Comparison of ENCODE assay signal across 1 cellular context in genomic region chr7:49771427-49772176, GRCh38.
TF ChIP-seq lines count a peak whose summit lies in the region.

No MANE protein-coding gene starts in this region.

TF ChIP-seq in GM12878, 131 proteins besides CTCF, POLR2A, EP300 and RAD21 (continued from another document and continues in another):
- TF ChIP-seq ZNF687 (IDR thresholded peaks at IDR 0.05) (no peak), FOXK2 (IDR thresholded peaks at IDR 0.05) (no peak), ZBED1 (IDR thresholded peaks at IDR 0.05; ENCODE audit: borderline replicate concordance) (no peak), BHLHE40 (IDR thresholded peaks at IDR 0.05; ENCODE audit: borderline replicate concordance in 1 of 2, low read depth in 2 of 2, low read length in 1 of 2) (peak; percentile 12 to 53; a peak in 1 of 4 replicates), WRNIP1 (IDR thresholded peaks at IDR 0.05; ENCODE audit: borderline replicate concordance, low read depth, low read length) (no peak), ZNF24 (IDR thresholded peaks at IDR 0.05) (peak; percentile 75), ZNF384 (IDR thresholded peaks at IDR 0.05; ENCODE audit: borderline replicate concordance, low read depth, low read length) (no peak), KLF5 (IDR thresholded peaks at IDR 0.05; ENCODE audit: partially characterized antibody) (peak; percentile 36), HSF1 (IDR thresholded peaks at IDR 0.05; ENCODE audit: low read depth, low read length) (no peak), STAT1 (conservative IDR thresholded peaks at IDR 0.05) (no peak), SRF (IDR thresholded peaks at IDR 0.05; ENCODE audit: low read depth in 2 of 2, low read length in 2 of 2) (no peak), KDM1A (IDR thresholded peaks at IDR 0.05; ENCODE audit: borderline replicate concordance) (no peak), HDGF (IDR thresholded peaks at IDR 0.05) (no peak), NKRF (conservative IDR thresholded peaks at IDR 0.05) (no peak), E2F4 (IDR thresholded peaks at IDR 0.05; ENCODE audit: low read depth, low read length) (no peak), FOXM1 (IDR thresholded peaks at IDR 0.05; ENCODE audit: low read depth, low read length) (peak; percentile 32), EGR1 (IDR thresholded peaks at IDR 0.05; ENCODE audit: borderline replicate concordance in 1 of 2, low read depth in 2 of 2, low read length in 2 of 2) (no peak), ZNF274 (IDR thresholded peaks at IDR 0.05; ENCODE audit: insufficient read depth, insufficient read length) (no peak), CREB1 (IDR thresholded peaks at IDR 0.05; ENCODE audit: low read depth) (no peak), RAD51 (IDR thresholded peaks at IDR 0.05) (peak; percentile 70), MXI1 (IDR thresholded peaks at IDR 0.05; ENCODE audit: low read depth, low read length) (peak; percentile 53; the same call in 1 of the 2 replicates), SPI1 (IDR thresholded peaks at IDR 0.05; ENCODE audit: borderline replicate concordance, insufficient read depth, low read depth, low read length) (no peak), IRF4 (IDR thresholded peaks at IDR 0.05; ENCODE audit: low read depth, low read length) (no peak), MTA2 (IDR thresholded peaks at IDR 0.05; ENCODE audit: low read depth) (peak; percentile 93), POU2F2 (IDR thresholded peaks at IDR 0.05; ENCODE audit: borderline replicate concordance, low read depth, low read length) (no peak), CREM (IDR thresholded peaks at IDR 0.05; ENCODE audit: low read depth) (0 out of 2 replicates have a peak, but pooled peaks have one; percentile 7), ZBTB4 (CRISPR knock-in tag; IDR thresholded peaks at IDR 0.05) (no peak), YY1 (IDR thresholded peaks at IDR 0.05; ENCODE audit: low read depth, low read length) (0 out of 2 replicates have a peak, but pooled peaks have one; percentile 20), ATF7 (IDR thresholded peaks at IDR 0.05; ENCODE audit: low read depth) (peak; percentile 80), HDAC2 (IDR thresholded peaks at IDR 0.05) (no peak), HCFC1 (IDR thresholded peaks at IDR 0.05; ENCODE audit: low read length) (no peak), MTA3 (IDR thresholded peaks at IDR 0.05; ENCODE audit: borderline replicate concordance, low read length) (0 out of 2 replicates have a peak, but pooled peaks have one; percentile 25), PRDM15 (CRISPR knock-in tag; IDR thresholded peaks at IDR 0.05) (no peak), ETV6 (conservative IDR thresholded peaks at IDR 0.05 in 1 of 2, IDR thresholded peaks at IDR 0.05 in 1 of 2; ENCODE audit: borderline replicate concordance in 1 of 2, low read depth in 1 of 2) (no peak), RELA (IDR thresholded peaks at IDR 0.05; ENCODE audit: borderline replicate concordance, partially characterized antibody) (no peak), ZNF622 (IDR thresholded peaks at IDR 0.05) (no peak), TCF3 (IDR thresholded peaks at IDR 0.05; ENCODE audit: borderline replicate concordance, insufficient read depth, low read depth, low read length) (no peak), ELK1 (IDR thresholded peaks at IDR 0.05; ENCODE audit: low read depth, low read length) (no peak), CBX3 (IDR thresholded peaks at IDR 0.05; ENCODE audit: borderline replicate concordance, low read depth) (no peak)
- TF ChIP-seq, protein P1, sequence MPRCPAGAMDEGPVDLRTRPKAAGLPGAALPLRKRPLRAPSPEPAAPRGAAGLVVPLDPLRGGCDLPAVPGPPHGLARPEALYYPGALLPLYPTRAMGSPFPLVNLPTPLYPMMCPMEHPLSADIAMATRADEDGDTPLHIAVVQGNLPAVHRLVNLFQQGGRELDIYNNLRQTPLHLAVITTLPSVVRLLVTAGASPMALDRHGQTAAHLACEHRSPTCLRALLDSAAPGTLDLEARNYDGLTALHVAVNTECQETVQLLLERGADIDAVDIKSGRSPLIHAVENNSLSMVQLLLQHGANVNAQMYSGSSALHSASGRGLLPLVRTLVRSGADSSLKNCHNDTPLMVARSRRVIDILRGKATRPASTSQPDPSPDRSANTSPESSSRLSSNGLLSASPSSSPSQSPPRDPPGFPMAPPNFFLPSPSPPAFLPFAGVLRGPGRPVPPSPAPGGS (IDR thresholded peaks at IDR 0.05; ENCODE audit: borderline replicate concordance, insufficient read depth, low read depth, low read length, poor library complexity, severe bottlenecking): no peak
- TF ChIP-seq, protein P2, sequence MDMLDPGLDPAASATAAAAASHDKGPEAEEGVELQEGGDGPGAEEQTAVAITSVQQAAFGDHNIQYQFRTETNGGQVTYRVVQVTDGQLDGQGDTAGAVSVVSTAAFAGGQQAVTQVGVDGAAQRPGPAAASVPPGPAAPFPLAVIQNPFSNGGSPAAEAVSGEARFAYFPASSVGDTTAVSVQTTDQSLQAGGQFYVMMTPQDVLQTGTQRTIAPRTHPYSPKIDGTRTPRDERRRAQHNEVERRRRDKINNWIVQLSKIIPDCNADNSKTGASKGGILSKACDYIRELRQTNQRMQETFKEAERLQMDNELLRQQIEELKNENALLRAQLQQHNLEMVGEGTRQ (IDR thresholded peaks at IDR 0.05; ENCODE audit: borderline replicate concordance, low read depth, low read length): no peak; the same call in 1 of the 2 replicates
